ENCODE assay signal across 15 cellular contexts in the genomic region with DNA sequence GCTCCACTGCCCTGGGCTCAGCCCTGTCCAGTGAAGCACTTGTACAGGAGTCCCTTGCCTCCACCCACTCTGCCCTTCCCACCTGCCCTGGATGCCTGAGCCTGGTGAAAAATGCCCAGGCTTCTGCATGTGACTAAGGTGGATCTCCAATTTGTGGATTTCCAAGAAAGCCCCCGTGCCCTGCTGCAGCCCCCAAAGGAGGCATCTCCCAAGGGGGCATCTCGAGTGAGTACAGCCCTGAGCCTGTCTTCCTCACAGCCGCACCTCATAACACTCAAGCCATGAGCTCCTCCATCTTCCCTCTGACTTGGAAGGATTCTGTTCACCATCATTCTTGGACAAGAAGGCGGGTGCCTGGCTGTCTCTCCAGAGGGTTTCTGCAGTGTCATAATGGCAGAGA.
DNase-seq lines count a peak whose midpoint lies in the region; TF ChIP-seq lines count a peak whose summit lies in the region.
"Had no signal": no experiment of that assay in that cellular context is flagged by ENCODE, and none has a peak within 500 bp of the region (broad histone marks: within the 10 kb centered on the region; RNA-seq: fewer than 3 reads in every experiment).

No MANE protein-coding gene starts in this region.

- no peak overlapping the region for H3K4me3 Mint-ChIP-seq in neural crest cell
- H3K4me3 Mint-ChIP-seq: CD4-positive, alpha-beta memory T cell; GM23338; H9 had no signal

- H3K4me3 ChIP-seq in coronary artery, result no peak overlapping the region
- H3K4me3 ChIP-seq: A549, GM12878, GM23338 had no signal

- H3K27ac Mint-ChIP-seq in neural crest cell (ENCODE audit: unreplicated experiment), result no peak overlapping the region
- H3K27ac Mint-ChIP-seq: CD4-positive, alpha-beta memory T cell; GM23338; H9 had no signal

- no peak overlapping the region for H3K27ac ChIP-seq in coronary artery
- H3K27ac ChIP-seq: A549, C4-2B had no signal

- TF ChIP-seq CTCF in coronary artery (IDR thresholded peaks at IDR 0.05), result no peak
- TF ChIP-seq CTCF in neural crest cell (conservative IDR thresholded peaks at IDR 0.05), result no peak

- no peak for TF ChIP-seq POLR2A in erythroblast (IDR thresholded peaks at IDR 0.05; ENCODE audit: low read length)

- H3K9me3 Mint-ChIP-seq in neural crest cell, result no peaks in the 10 kb centered on the region

- peak; percentile 1 for DNase-seq in RPMI8226
- DNase-seq in coronary artery (ENCODE audit: low spot score), result peak; percentile 26
- peak; percentile 0 for DNase-seq in neural crest cell (ENCODE audit: low read depth, low spot score)
- peak; percentile 29 for DNase-seq in ureter (ENCODE audit: low spot score)
- DNase-seq in erythroblast (lab: John Stamatoyannopoulos, UW), result no peak
- DNase-seq in NK-92 treated with Interleukin-12 subunit alpha and Interleukin-12 subunit beta, amount 100 ng/mL, for 24 hours (lab: John Stamatoyannopoulos, UW), result no peak
- DNase-seq in cerebellar nuclear complex (lab: John Stamatoyannopoulos, UW), result no peak
- DNase-seq: BE2C; CD4-positive, alpha-beta memory T cell; DMS79; H9 had no signal

- peaks cover 3% of the 10 kb centered on the region for H3K27me3 Mint-ChIP-seq in neural crest cell (ENCODE audit: low read depth)
- H3K27me3 Mint-ChIP-seq: CD4-positive, alpha-beta memory T cell had no signal

- peaks cover 14% of the 10 kb centered on the region for H3K4me1 Mint-ChIP-seq in neural crest cell
- H3K4me1 Mint-ChIP-seq: CD4-positive, alpha-beta memory T cell had no signal

- H3K36me3 Mint-ChIP-seq in neural crest cell (ENCODE audit: low read depth), result no peaks in the 10 kb centered on the region
- H3K36me3 Mint-ChIP-seq: CD4-positive, alpha-beta memory T cell had no signal

Comparison
In these comparisons a context has a peak if more than half of its experiments do, and no peak if none do; other contexts are left out.
1. DNase-seq: peak in RPMI8226 (single experiment), coronary artery (single experiment), neural crest cell (single experiment) and ureter (single experiment); none in erythroblast (0 of 2), NK-92 treated with Interleukin-12 subunit alpha and Interleukin-12 subunit beta, amount 100 ng/mL, for 24 hours (single experiment) and cerebellar nuclear complex (0 of 2).